1 cellular context compared by ENCODE assay signal in the genomic region with DNA sequence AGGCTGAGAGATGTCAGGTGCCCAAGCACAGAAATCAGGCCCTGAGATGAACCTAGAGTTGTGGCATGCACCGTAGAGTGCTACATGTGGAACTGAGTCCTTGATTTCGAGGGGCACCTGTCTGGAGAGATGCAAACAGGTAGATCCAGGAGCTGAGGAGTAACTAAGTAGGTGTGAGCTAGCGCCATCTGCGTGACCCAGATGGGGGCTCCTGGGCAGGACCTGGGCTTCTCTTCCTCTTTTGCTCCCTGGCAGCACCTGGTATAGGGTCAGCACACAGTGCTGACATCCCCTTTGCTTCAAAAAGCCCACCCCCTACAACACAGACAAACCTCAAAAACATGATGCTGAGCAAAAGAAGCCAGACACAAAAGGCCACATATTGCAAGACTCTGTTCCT.
TF ChIP-seq lines count a peak whose summit lies in the region.

No MANE protein-coding gene starts in this region.

TF ChIP-seq in IMR-90, 13 proteins besides CTCF, POLR2A, EP300 and RAD21:
- TF ChIP-seq NFE2L2 (IDR thresholded peaks at IDR 0.05; ENCODE audit: low read depth, low read length) = no peak
- TF ChIP-seq BHLHE40 (IDR thresholded peaks at IDR 0.05; ENCODE audit: low read depth, low read length) = no peak
- TF ChIP-seq, protein P1, sequence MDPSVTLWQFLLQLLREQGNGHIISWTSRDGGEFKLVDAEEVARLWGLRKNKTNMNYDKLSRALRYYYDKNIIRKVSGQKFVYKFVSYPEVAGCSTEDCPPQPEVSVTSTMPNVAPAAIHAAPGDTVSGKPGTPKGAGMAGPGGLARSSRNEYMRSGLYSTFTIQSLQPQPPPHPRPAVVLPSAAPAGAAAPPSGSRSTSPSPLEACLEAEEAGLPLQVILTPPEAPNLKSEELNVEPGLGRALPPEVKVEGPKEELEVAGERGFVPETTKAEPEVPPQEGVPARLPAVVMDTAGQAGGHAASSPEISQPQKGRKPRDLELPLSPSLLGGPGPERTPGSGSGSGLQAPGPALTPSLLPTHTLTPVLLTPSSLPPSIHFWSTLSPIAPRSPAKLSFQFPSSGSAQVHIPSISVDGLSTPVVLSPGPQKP (IDR thresholded peaks at IDR 0.05; ENCODE audit: borderline replicate concordance, low read depth, low read length) = no peak
- TF ChIP-seq MXI1 (IDR thresholded peaks at IDR 0.05; ENCODE audit: borderline replicate concordance, low read depth, low read length) = no peak
- TF ChIP-seq MAZ (IDR thresholded peaks at IDR 0.05; ENCODE audit: borderline replicate concordance, low read depth, low read length) = no peak
- TF ChIP-seq CHD1 (IDR thresholded peaks at IDR 0.05; ENCODE audit: low read depth, low read length) = no peak
- TF ChIP-seq RFX5 (IDR thresholded peaks at IDR 0.05; ENCODE audit: low read depth, low read length) = no peak
- TF ChIP-seq MAFK (IDR thresholded peaks at IDR 0.05; ENCODE audit: low read depth, low read length) = no peak
- no peak for TF ChIP-seq CEBPB (IDR thresholded peaks at IDR 0.05; ENCODE audit: low read depth, low read length)
- no peak for TF ChIP-seq FOS (IDR thresholded peaks at IDR 0.05; ENCODE audit: low read depth, low read length)
